ENCODE assay signal across 8 cellular contexts in genomic region chr21:38669186-38669585, GRCh38.
DNase-seq lines count a peak whose midpoint lies in the region; ATAC-seq and TF ChIP-seq lines count a peak whose summit lies in the region.

No MANE protein-coding gene starts in this region.

- no peaks in the 10 kb centered on the region for H3K36me3 Mint-ChIP-seq in activated naive CD4-positive, alpha-beta T cell treated with anti-CD3 and anti-CD28 coated beads for 36 hours (ENCODE audit: low read depth)
- no peaks in the 10 kb centered on the region for H3K36me3 Mint-ChIP-seq in endodermal cell (ENCODE audit: low read depth)

- no peaks in the 10 kb centered on the region for H3K9me3 ChIP-seq in endodermal cell (ENCODE audit: control insufficient read depth, low read length)
- H3K9me3 ChIP-seq in tibial artery = no peaks in the 10 kb centered on the region

- H3K4me1 Mint-ChIP-seq in activated naive CD4-positive, alpha-beta T cell treated with anti-CD3 and anti-CD28 coated beads for 36 hours (ENCODE audit: low read depth) = no peaks in the 10 kb centered on the region
- peaks cover under 1% of the 10 kb centered on the region for H3K4me1 Mint-ChIP-seq in endodermal cell

- ATAC-seq in HG02938 (IDR thresholded peaks at IDR 0.05; ENCODE audit: unreplicated experiment) = no peak

- H3K36me3 ChIP-seq in endodermal cell (ENCODE audit: control insufficient read depth, insufficient read depth, low read length) = no peaks in the 10 kb centered on the region
- H3K36me3 ChIP-seq in tibial artery = no peaks in the 10 kb centered on the region

- 82 to 83% methylated on average over 5 to 6 of the region's 6 CpGs for WGBS in endodermal cell (ENCODE audit: insufficient coverage in 1 of 2, insufficient read length in 1 of 2), 2 experiments

- H3K4me3 ChIP-seq in endodermal cell (ENCODE audit: low read length) = no peak overlapping the region
- no peak overlapping the region for H3K4me3 ChIP-seq in tibial artery

- H3K4me1 ChIP-seq in endodermal cell (ENCODE audit: control insufficient read depth, insufficient read depth, low read length) = no peaks in the 10 kb centered on the region
- H3K4me1 ChIP-seq in tibial artery = peaks cover 0 to 23% (median 15%) of the 10 kb centered on the region in 4 donors

- no peak overlapping the region for H3K9ac ChIP-seq in endodermal cell (ENCODE audit: extremely low read depth, low read length, poor library complexity, severe bottlenecking)

- no peak overlapping the region for H3K4me3 Mint-ChIP-seq in activated naive CD4-positive, alpha-beta T cell treated with anti-CD3 and anti-CD28 coated beads for 36 hours
- H3K4me3 Mint-ChIP-seq in endodermal cell = no peak overlapping the region

- H3K27me3 ChIP-seq in endodermal cell (ENCODE audit: control insufficient read depth, insufficient read depth, low read length, poor library complexity, severe bottlenecking) (peaks cover 1% of the 10 kb centered on the region), tibial artery (no peaks in the 10 kb centered on the region)

- no peaks in the 10 kb centered on the region for H3K9me3 Mint-ChIP-seq in activated naive CD4-positive, alpha-beta T cell treated with anti-CD3 and anti-CD28 coated beads for 36 hours
- H3K9me3 Mint-ChIP-seq in endodermal cell = no peaks in the 10 kb centered on the region

- no peak overlapping the region for H3K27ac ChIP-seq in endodermal cell (ENCODE audit: low read depth, low read length)
- no peak overlapping the region for H3K27ac ChIP-seq in tibial artery

- intact Hi-C loops in activated naive CD4-positive, alpha-beta T cell treated with anti-CD3 and anti-CD28 coated beads for 36 hours (cut with micrococcal nuclease) = no loop called here
- intact Hi-C loops in tibial artery (cut with DNase I; ENCODE audit: low total_unique reads) = loop anchor here (10.0 kb wide), 1 partner anchor 126 kb away; no protein-coding TSS in a partner anchor

- peaks cover 10% of the 10 kb centered on the region for H3K27me3 Mint-ChIP-seq in activated naive CD4-positive, alpha-beta T cell treated with anti-CD3 and anti-CD28 coated beads for 36 hours (ENCODE audit: low read depth)
- peaks cover 8% of the 10 kb centered on the region for H3K27me3 Mint-ChIP-seq in endodermal cell (ENCODE audit: insufficient read depth)

- TF ChIP-seq CTCF in endodermal cell (conservative IDR thresholded peaks at IDR 0.05) (peak; percentile 75), tibial artery (IDR thresholded peaks at IDR 0.05) (peak; percentile 31 to 41)

- no peak overlapping the region for H3K27ac Mint-ChIP-seq in activated naive CD4-positive, alpha-beta T cell treated with anti-CD3 and anti-CD28 coated beads for 36 hours
- H3K27ac Mint-ChIP-seq in endodermal cell = no peak overlapping the region

- peak; percentile 22 for DNase-seq in activated naive CD4-positive, alpha-beta T cell treated with anti-CD3 and anti-CD28 coated beads for 36 hours
- DNase-seq in activated naive CD4-positive, alpha-beta T cell (lab: John Stamatoyannopoulos, UW) = no peak
- DNase-seq in NCI-H748 treated with DMSO at 0.1 percent for 48 hours (lab: John Stamatoyannopoulos, UW) (peak; percentile 20), endodermal cell (peak; percentile 58), tibial artery (no peak), DMS114 treated with DMSO at 0.1 percent for 48 hours (lab: John Stamatoyannopoulos, UW; ENCODE audit: unreplicated experiment) (no peak), NCI-H128 (lab: John Stamatoyannopoulos, UW; ENCODE audit: unreplicated experiment) (no peak)

- CTCF ChIA-PET in activated naive CD4-positive, alpha-beta T cell treated with anti-CD3 and anti-CD28 coated beads for 36 hours (lab: Charles Lee) = interaction anchor here (0.6 to 1.1 kb wide), 2 partner anchors 31 to 469 kb away, joined by 3 to 4 read pairs; no protein-coding TSS in a partner anchor

Comparison
In these comparisons a context has a peak if more than half of its experiments do, and no peak if none do; other contexts are left out.
1. DNase-seq: peak in activated naive CD4-positive, alpha-beta T cell treated with anti-CD3 and anti-CD28 coated beads for 36 hours (single experiment), NCI-H748 treated with DMSO at 0.1 percent for 48 hours (single experiment) and endodermal cell (single experiment); none in activated naive CD4-positive, alpha-beta T cell (0 of 4), tibial artery (0 of 2), DMS114 treated with DMSO at 0.1 percent for 48 hours (single experiment) and NCI-H128 (single experiment).